Comparison of ENCODE assay signal across 8 cellular contexts in genomic region chr1:109161836-109162606, GRCh38. TPM values are rescaled to one million over a fixed set of nuclear protein-coding genes. Genes with fewer than 3 reads are reported as not detected.
A peak's percentile ranks its signal among the peaks of the same experiment; 100 is the strongest.
DNase-seq lines count a peak whose midpoint lies in the region; ATAC-seq and TF ChIP-seq lines count a peak whose summit lies in the region.

No MANE protein-coding gene starts in this region.

- intact Hi-C loops in body of pancreas (cut with DNase I), result no loop called here
- intact Hi-C loops in left lung (cut with DNase I), result no loop called here

- 44 to 66% methylated on average over 12 of the region's 12 CpGs for WGBS in body of pancreas, 2 donors

- peaks cover 43% of the 10 kb centered on the region for H3K4me1 ChIP-seq in body of pancreas
- H3K4me1 ChIP-seq in left lung, result peaks cover 17 to 33% of the 10 kb centered on the region in 2 donors

- H3K4me3 ChIP-seq in GM06990 (replicated peaks; ENCODE audit: low read depth, low read length) (no peak overlapping the region), H7 (ENCODE audit: insufficient read depth, low read depth, low read length) (no peak overlapping the region), body of pancreas (no peak overlapping the region), left lung (no peak overlapping the region)

- ATAC-seq in body of pancreas (peak; percentile 62), left lung (peak; percentile 89), HG02623 (IDR thresholded peaks at IDR 0.05; ENCODE audit: unreplicated experiment) (no peak)

- H3K27me3 ChIP-seq in GM06990 (replicated peaks; ENCODE audit: control insufficient read depth, insufficient read depth, low read length) (no peaks in the 10 kb centered on the region), H7 (ENCODE audit: control insufficient read depth, insufficient read depth, low read length) (no peaks in the 10 kb centered on the region), body of pancreas (no peaks in the 10 kb centered on the region), left lung (no peaks in the 10 kb centered on the region)

- no peak for TF ChIP-seq CTCF in GM06990 (IDR thresholded peaks at IDR 0.05; ENCODE audit: insufficient read depth, low read length, poor library complexity, severe bottlenecking)
- TF ChIP-seq CTCF in body of pancreas (IDR thresholded peaks at IDR 0.05), result no peak
- no peak for TF ChIP-seq CTCF in left lung (IDR thresholded peaks at IDR 0.05)

- no peak for TF ChIP-seq POLR2A in body of pancreas (IDR thresholded peaks at IDR 0.05)

- H3K9me3 ChIP-seq in body of pancreas (no peaks in the 10 kb centered on the region), left lung (no peaks in the 10 kb centered on the region)

- H3K27ac ChIP-seq in body of pancreas (peak overlapping the region in 2 of 4 donors; percentile 40 to 50), left lung (peak overlapping the region; percentile 76 to 77), temporal lobe (ENCODE audit: low read depth, low read length) (peak overlapping the region; percentile 59)

- peak; percentile 36 for DNase-seq in GM06990 (ENCODE audit: extremely low read depth, insufficient read length)
- DNase-seq in H7, result peak; percentile 42
- peak; percentile 91 for DNase-seq in NOMO-1 treated with dmso at 0.1 percent for 144 hours (lab: John Stamatoyannopoulos, UW; ENCODE audit: unreplicated experiment)
- peak in 2 of 4 donors; percentile 26 to 63 for DNase-seq in body of pancreas
- peak; percentile 78 to 85 for DNase-seq in left lung
- DNase-seq in NCI-H524 treated with DMSO at 0.1 percent for 48 hours (lab: John Stamatoyannopoulos, UW), result no peak

- H3K36me3 ChIP-seq in GM06990 (ENCODE audit: control insufficient read depth, insufficient read depth, low read length) (no peaks in the 10 kb centered on the region), H7 (replicated peaks; ENCODE audit: control insufficient read depth, insufficient read depth, low read length) (no peaks in the 10 kb centered on the region), body of pancreas (replicated peaks in 1 of 2; ENCODE audit: insufficient read depth in 1 of 2, low read depth in 2 of 2) (peaks cover 0 to 10% of the 10 kb centered on the region in 2 donors), left lung (no peaks in the 10 kb centered on the region)

RNA-seq across cellular contexts. Expression of gene ELAPOR1, which starts 48.1 kb away (rescaled TPM):
- total RNA-seq in H7 (2014; rRNA removed; shearing (Covaris generic)), result 0.07 and 0.10 TPM in 2 replicates
- total RNA-seq in body of pancreas (100 to 1,000 TPM in 1 of 2 donors, 10 to 100 TPM in 1; 84.7 to 135 TPM), left lung (1 to 10 TPM; 2.4 to 6.3 TPM), temporal lobe (15.0 TPM)

RNA-seq across cellular contexts. Expression of gene SARS1, which starts 51.7 kb away (rescaled TPM):
- total RNA-seq in H7 (2014; rRNA removed; shearing (Covaris generic)), result 270 TPM in 2 replicates
- 100 to 1,000 TPM in 1 of 2 donors, 10 to 100 TPM in 1; 65.3 to 123 TPM for total RNA-seq in body of pancreas
- 100 to 1,000 TPM; 144 to 189 TPM for total RNA-seq in left lung
- 109 TPM for total RNA-seq in temporal lobe
